ENCODE assay signal across 8 cellular contexts in genomic region chr10:102154466-102155116, GRCh38. TPM values are rescaled to one million over a fixed set of nuclear protein-coding genes. Genes with fewer than 3 reads are reported as not detected.
DNase-seq lines count a peak whose midpoint lies in the region; ATAC-seq and TF ChIP-seq lines count a peak whose summit lies in the region.
"Had no signal": no experiment of that assay in that cellular context is flagged by ENCODE, and none has a peak within 500 bp of the region (broad histone marks: within the 10 kb centered on the region; RNA-seq: fewer than 3 reads in every experiment).

No MANE protein-coding gene starts in this region.

- in situ Hi-C loops in brain microvascular endothelial cell (cut with HindIII; ENCODE audit: low pct_ligation_motif_present, low sequenced_read_pairs): no loop called here

- peaks cover 27% of the 10 kb centered on the region for H3K36me3 ChIP-seq in CD8-positive, alpha-beta memory T cell (ENCODE audit: insufficient read depth, low read length)
- H3K36me3 ChIP-seq in brain microvascular endothelial cell (replicated peaks): peaks cover 34% of the 10 kb centered on the region

- no peaks in the 10 kb centered on the region for H3K9me3 Mint-ChIP-seq in CD8-positive, alpha-beta memory T cell
- H3K9me3 Mint-ChIP-seq in HFFc6 (no peaks in the 10 kb centered on the region), nephron (no peaks in the 10 kb centered on the region)
- no peaks in the 10 kb centered on the region for H3K9me3 Mint-ChIP-seq in activated naive CD4-positive, alpha-beta T cell treated with anti-CD3 and anti-CD28 coated beads, Interleukin-2, amount 50 U/mL, for 72 hours

- peaks cover 22% of the 10 kb centered on the region for H3K4me1 ChIP-seq in CD8-positive, alpha-beta memory T cell (ENCODE audit: insufficient read depth, low read length)

- no peak for ATAC-seq in activated naive CD4-positive, alpha-beta T cell treated with anti-CD3 and anti-CD28 coated beads, Interleukin-2, amount 50 U/mL, for 72 hours
- ATAC-seq in GM21619 (IDR thresholded peaks at IDR 0.05; ENCODE audit: unreplicated experiment): no peak

- peak overlapping the region; percentile 19 to 97 (median 68) for H3K27ac Mint-ChIP-seq in CD8-positive, alpha-beta memory T cell
- H3K27ac Mint-ChIP-seq in HFFc6 (peak overlapping the region; percentile 56; the same call in 1 of the 2 replicates), nephron (no peak overlapping the region)
- H3K27ac Mint-ChIP-seq in activated naive CD4-positive, alpha-beta T cell treated with anti-CD3 and anti-CD28 coated beads, Interleukin-2, amount 50 U/mL, for 72 hours: peak overlapping the region; percentile 66 to 92

- peak overlapping the region in 6 of 7 donors; percentile 37 to 99 (median 62) for H3K4me3 Mint-ChIP-seq in CD8-positive, alpha-beta memory T cell
- peak overlapping the region; percentile 32; the same call in 1 of the 2 replicates for H3K4me3 Mint-ChIP-seq in HFFc6
- H3K4me3 Mint-ChIP-seq in nephron: peak overlapping the region; percentile 67 to 72 (median 67)

- H3K4me1 Mint-ChIP-seq in CD8-positive, alpha-beta memory T cell: peaks cover 36 to 60% (median 55%) of the 10 kb centered on the region in 3 donors
- H3K4me1 Mint-ChIP-seq in HFFc6 (ENCODE audit: low read depth): peaks cover 66% of the 10 kb centered on the region
- H3K4me1 Mint-ChIP-seq in nephron: peaks cover 20% of the 10 kb centered on the region

- TF ChIP-seq CTCF in HFFc6 (IDR thresholded peaks at IDR 0.05) (no peak), nephron (IDR thresholded peaks at IDR 0.05; ENCODE audit: unreplicated experiment in 3 of 3) (no peak), brain microvascular endothelial cell (IDR thresholded peaks at IDR 0.05; ENCODE audit: low read depth, low read length, missing control alignments) (no peak)

- no peaks in the 10 kb centered on the region for H3K9me3 ChIP-seq in CD8-positive, alpha-beta memory T cell (ENCODE audit: low read length)
- H3K9me3 ChIP-seq: tibial artery had no signal

- peaks cover 7 to 60% (median 8%) of the 10 kb centered on the region in 3 donors for H3K36me3 Mint-ChIP-seq in CD8-positive, alpha-beta memory T cell
- H3K36me3 Mint-ChIP-seq in HFFc6 (ENCODE audit: low read depth) (peaks cover 61% of the 10 kb centered on the region), nephron (ENCODE audit: low read depth) (peaks cover 47% of the 10 kb centered on the region)
- peaks cover 56 to 72% of the 10 kb centered on the region in 2 donors for H3K36me3 Mint-ChIP-seq in activated naive CD4-positive, alpha-beta T cell treated with anti-CD3 and anti-CD28 coated beads, Interleukin-2, amount 50 U/mL, for 72 hours

- H3K27me3 Mint-ChIP-seq in CD8-positive, alpha-beta memory T cell: peaks cover 0 to 1% of the 10 kb centered on the region in 2 donors
- H3K27me3 Mint-ChIP-seq in HFFc6 (ENCODE audit: insufficient read depth): peaks cover 3% of the 10 kb centered on the region
- no peaks in the 10 kb centered on the region for H3K27me3 Mint-ChIP-seq in nephron (ENCODE audit: low read depth)

- DNase-seq in CD8-positive, alpha-beta memory T cell: no peak
- DNase-seq in HFFc6 (no peak), NCI-H2107 treated with DMSO at 0.1 percent for 48 hours (lab: John Stamatoyannopoulos, UW; ENCODE audit: unreplicated experiment) (no peak), brain microvascular endothelial cell (no peak)
- no peak for DNase-seq in activated naive CD4-positive, alpha-beta T cell treated with anti-CD3 and anti-CD28 coated beads, Interleukin-2, amount 50 U/mL, for 72 hours (ENCODE audit: low spot score in 2 of 2)
- DNase-seq: tibial artery had no signal

- H3K27me3 ChIP-seq in CD8-positive, alpha-beta memory T cell (ENCODE audit: insufficient read depth, low read length, poor library complexity, severe bottlenecking): no peaks in the 10 kb centered on the region
- no peaks in the 10 kb centered on the region for H3K27me3 ChIP-seq in brain microvascular endothelial cell (replicated peaks)
- H3K27me3 ChIP-seq: tibial artery had no signal

- H3K27ac ChIP-seq in CD8-positive, alpha-beta memory T cell (ENCODE audit: low read depth, low read length): no peak overlapping the region
- H3K27ac ChIP-seq in brain microvascular endothelial cell: no peak overlapping the region
- H3K27ac ChIP-seq: tibial artery had no signal

- no peak overlapping the region for H3K4me3 ChIP-seq in CD8-positive, alpha-beta memory T cell (ENCODE audit: low read length)
- no peak overlapping the region for H3K4me3 ChIP-seq in brain microvascular endothelial cell (ENCODE audit: low read depth, low read length)
- H3K4me3 ChIP-seq: tibial artery had no signal

- POLR2A ChIA-PET in CD8-positive, alpha-beta memory T cell (lab: Charles Lee): interaction anchor here (0.6 to 0.7 kb wide), 3 partner anchors 36 to 319 kb away, joined by 3 to 5 read pairs (median 3); no protein-coding TSS in a partner anchor

- CTCF ChIA-PET in CD8-positive, alpha-beta memory T cell (lab: Charles Lee): no interaction called here

RNA-seq across cellular contexts. Expression of gene NOLC1, which starts 2.4 kb away (rescaled TPM):
- 100 to 1,000 TPM; 304 to 330 TPM for total RNA-seq in CD8-positive, alpha-beta memory T cell
- 76.6 TPM for polyA plus RNA-seq in CD8-positive, alpha-beta memory T cell
- 10 to 100 TPM; 47.6 to 62.2 (median 58.4) TPM for total RNA-seq in HFFc6 (2021; fragmentation: NEBNext Ultra II Directional; extraction: Animal tissue kit (Norgen Biotek cat#: 25700))
- 100 to 1,000 TPM; 101 to 147 TPM for total RNA-seq in activated naive CD4-positive, alpha-beta T cell treated with anti-CD3 and anti-CD28 coated beads, Interleukin-2, amount 50 U/mL, for 72 hours

RNA-seq across cellular contexts. Expression of gene PPRC1, which starts 21.8 kb away (rescaled TPM):
- total RNA-seq in CD8-positive, alpha-beta memory T cell: 100 to 1,000 TPM; 105 to 106 TPM
- 20.7 TPM for polyA plus RNA-seq in CD8-positive, alpha-beta memory T cell
- 10 to 100 TPM; 49.4 to 56.6 (median 53.8) TPM for total RNA-seq in HFFc6 (2021; fragmentation: NEBNext Ultra II Directional; extraction: Animal tissue kit (Norgen Biotek cat#: 25700))
- 10 to 100 TPM; 54.2 to 59.1 TPM for total RNA-seq in activated naive CD4-positive, alpha-beta T cell treated with anti-CD3 and anti-CD28 coated beads, Interleukin-2, amount 50 U/mL, for 72 hours

RNA-seq across cellular contexts. Expression of gene LDB1, which starts 34.4 kb away (rescaled TPM):
- total RNA-seq in CD8-positive, alpha-beta memory T cell: 10 to 100 TPM; 64.3 to 64.8 TPM
- polyA plus RNA-seq in CD8-positive, alpha-beta memory T cell: 36.0 TPM
- total RNA-seq in HFFc6 (2021; fragmentation: NEBNext Ultra II Directional; extraction: Animal tissue kit (Norgen Biotek cat#: 25700)): 10 to 100 TPM; 51.6 to 64.8 (median 59.3) TPM
- total RNA-seq in activated naive CD4-positive, alpha-beta T cell treated with anti-CD3 and anti-CD28 coated beads, Interleukin-2, amount 50 U/mL, for 72 hours: 10 to 100 TPM; 68.7 to 94.9 TPM

Comparison
In these comparisons a context has a peak if more than half of its experiments do, and no peak if none do; other contexts are left out.
1. H3K27ac Mint-ChIP-seq: peak in CD8-positive, alpha-beta memory T cell (8 of 8), HFFc6 (single experiment) and activated naive CD4-positive, alpha-beta T cell treated with anti-CD3 and anti-CD28 coated beads, Interleukin-2, amount 50 U/mL, for 72 hours (2 of 2); none in nephron (0 of 3).
2. Peak in every context shown above with its lines, with median percentiles within 50 percentile points of each other: H3K4me3 Mint-ChIP-seq.